1 cellular context compared by ENCODE assay signal in genomic region chr5:36230151-36230788, GRCh38.
TF ChIP-seq lines count a peak whose summit lies in the region.

No MANE protein-coding gene starts in this region.

TF ChIP-seq in GM23338, 12 proteins besides CTCF, POLR2A, EP300 and RAD21 (continued from another document):
- no peak for TF ChIP-seq ZNF462 (CRISPR knock-in tag; IDR thresholded peaks at IDR 0.05)
- TF ChIP-seq JUNB (IDR thresholded peaks at IDR 0.05; ENCODE audit: unreplicated experiment), result no peak
- TF ChIP-seq EZH2phosphoT487 (IDR thresholded peaks at IDR 0.05; ENCODE audit: unreplicated experiment), result no peak
- no peak for TF ChIP-seq NANOG (IDR thresholded peaks at IDR 0.05; ENCODE audit: borderline replicate concordance)
- TF ChIP-seq ETS1 (IDR thresholded peaks at IDR 0.05), result no peak
